18 cellular contexts compared by ENCODE assay signal in the genomic region with DNA sequence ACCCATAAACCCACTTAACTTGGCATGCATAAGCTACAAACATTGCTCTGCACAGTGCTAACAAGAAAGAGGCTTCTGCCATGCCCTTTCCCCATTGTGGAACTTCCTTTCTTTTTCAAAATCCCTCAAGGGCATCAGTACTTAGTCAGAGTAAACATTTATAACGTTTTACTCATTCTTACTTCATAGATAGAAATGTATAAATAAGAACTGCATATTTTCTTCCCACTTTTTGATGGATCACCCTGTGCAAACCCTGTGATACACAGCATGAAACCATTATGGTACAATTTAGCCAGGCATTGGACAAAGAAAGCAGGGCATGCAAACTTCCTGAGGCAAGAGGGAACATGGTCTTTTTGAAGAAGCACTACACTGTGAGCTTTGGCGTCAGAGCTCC.
DNase-seq lines count a peak whose midpoint lies in the region; ATAC-seq and TF ChIP-seq lines count a peak whose summit lies in the region.
"Had no signal": no experiment of that assay in that cellular context is flagged by ENCODE, and none has a peak within 500 bp of the region (broad histone marks: within the 10 kb centered on the region; RNA-seq: fewer than 3 reads in every experiment).

No MANE protein-coding gene starts in this region.

- TF ChIP-seq CTCF in AG10803 (conservative IDR thresholded peaks at IDR 0.05; ENCODE audit: low read length) (no peak), fibroblast of mammary gland (conservative IDR thresholded peaks at IDR 0.05; ENCODE audit: control insufficient read depth, insufficient read depth, low read depth, low read length) (no peak), colonic mucosa (IDR thresholded peaks at IDR 0.05) (no peak)

- no peak overlapping the region for H3K27ac ChIP-seq in colonic mucosa
- H3K27ac ChIP-seq: psoas muscle had no signal

- intact Hi-C loops in colonic mucosa (cut with DNase I), result no loop called here

- no peaks in the 10 kb centered on the region for H3K4me1 ChIP-seq in colonic mucosa
- H3K4me1 ChIP-seq: psoas muscle had no signal

- DNase-seq in AG10803 (ENCODE audit: low read depth) (peak; percentile 7), HT1080 (ENCODE audit: low read depth) (peak; percentile 46), T1000 (lab: John Stamatoyannopoulos, UW) (peak; percentile 11), fibroblast of mammary gland (ENCODE audit: low read depth) (peak; percentile 90), cortex of kidney (lab: John Stamatoyannopoulos, UW) (no peak), colonic mucosa (no peak)
- DNase-seq in stimulated activated CD4-positive, alpha-beta T cell treated with anti-CD3 and anti-CD28 coated beads, Interleukin-2, amount 100 ng/mL, for 24 hours, result no peak
- DNase-seq: activated T-cell treated with anti-CD3 and anti-CD28 coated beads for 4 hours; DMS79 treated with DMSO at 0.1 percent for 48 hours; KBM-7; left cardiac atrium; NCI-H1930; psoas muscle; stimulated activated CD4-positive, alpha-beta T cell treated with anti-CD3 and anti-CD28 coated beads, Interleukin-4, amount 100 ng/mL, for 24 hours; T-helper 1 cell had no signal

- no peak overlapping the region for H3K9ac ChIP-seq in colonic mucosa (ENCODE audit: low read depth in 2 of 2, low read length in 2 of 2)

- no peak for ATAC-seq in HG03432 (IDR thresholded peaks at IDR 0.05; ENCODE audit: unreplicated experiment)
- ATAC-seq: GM12878; left cardiac atrium; psoas muscle; stimulated activated effector memory CD8-positive, alpha-beta T cell treated with anti-CD3 and anti-CD28 coated beads, Interleukin-12 subunit alpha, Interleukin-12 subunit beta, amount 100 ng/mL, for 72 hours had no signal

- no peaks in the 10 kb centered on the region for H3K36me3 ChIP-seq in colonic mucosa

- H3K4me3 ChIP-seq in AG10803 (ENCODE audit: low read length), result no peak overlapping the region
- H3K4me3 ChIP-seq in fibroblast of mammary gland (ENCODE audit: control insufficient read depth, low read depth, low read length), result no peak overlapping the region
- H3K4me3 ChIP-seq in colonic mucosa, result no peak overlapping the region
- H3K4me3 ChIP-seq: GM12878, psoas muscle had no signal

- no peaks in the 10 kb centered on the region for H3K9me3 ChIP-seq in colonic mucosa
- H3K9me3 ChIP-seq: psoas muscle had no signal

- H3K27me3 ChIP-seq in colonic mucosa, result no peaks in the 10 kb centered on the region

Comparison
In these comparisons a context has a peak if more than half of its experiments do, and no peak if none do; other contexts are left out.
1. DNase-seq: peak in AG10803 (single experiment), HT1080 (single experiment), T1000 (single experiment) and fibroblast of mammary gland (single experiment); none in cortex of kidney (single experiment), colonic mucosa (single experiment) and stimulated activated CD4-positive, alpha-beta T cell treated with anti-CD3 and anti-CD28 coated beads, Interleukin-2, amount 100 ng/mL, for 24 hours (0 of 2).